Comparison of ENCODE assay signal across 28 cellular contexts in genomic region chr11:108853151-108853550, GRCh38.
DNase-seq lines count a peak whose midpoint lies in the region; ATAC-seq and TF ChIP-seq lines count a peak whose summit lies in the region.
"Had no signal": no experiment of that assay in that cellular context is flagged by ENCODE, and none has a peak within 500 bp of the region (broad histone marks: within the 10 kb centered on the region; RNA-seq: fewer than 3 reads in every experiment).

No MANE protein-coding gene starts in this region.

- H3K27me3 Mint-ChIP-seq in activated CD4-positive, alpha-beta T cell treated with anti-CD3 and anti-CD28 coated beads, Interleukin-2, amount 10 ng/mL, durations not matched to agents 7 days and 5 days, result no peaks in the 10 kb centered on the region
- no peaks in the 10 kb centered on the region for H3K27me3 Mint-ChIP-seq in osteocyte (ENCODE audit: unreplicated experiment)
- H3K27me3 Mint-ChIP-seq: activated naive CD8-positive, alpha-beta T cell treated with anti-CD3 and anti-CD28 coated beads for 36 hours; CD4-positive, alpha-beta memory T cell had no signal

- H2AFZ ChIP-seq in MM.1S (ENCODE audit: low read length), result no peak overlapping the region
- H2AFZ ChIP-seq: GM23338 had no signal

- no peak for DNase-seq in activated CD4-positive, alpha-beta T cell treated with anti-CD3 and anti-CD28 coated beads, Interleukin-2, amount 10 ng/mL, durations not matched to agents 7 days and 5 days
- DNase-seq in activated CD4-positive, alpha-beta T cell treated with anti-CD3 and anti-CD28 coated beads, Interleukin-2, amount 50 U/mL, for 4 hours, result no peak
- DNase-seq in MM.1S (no peak), dorsolateral prefrontal cortex (no peak), osteocyte (ENCODE audit: extremely low spot score, unreplicated experiment) (no peak), upper lobe of left lung (no peak), HuH-7 (ENCODE audit: low spot score) (no peak)
- no peak for DNase-seq in NK-92 treated with Interleukin-12 subunit alpha and Interleukin-12 subunit beta, amount 100 ng/mL, for 24 hours (lab: John Stamatoyannopoulos, UW)
- DNase-seq: activated CD4-positive, alpha-beta T cell treated with anti-CD3 and anti-CD28 coated beads, Interleukin-2, amount 50 U/mL, for 48 hours; activated naive CD8-positive, alpha-beta T cell treated with anti-CD3 and anti-CD28 coated beads for 36 hours; CD4-positive, alpha-beta memory T cell; cerebellar nuclear complex; EL; left lung; NCI-H1092 treated with DMSO at 0.1 percent for 48 hours; NCI-H1930; NCI-H524; SHP77; stimulated activated CD4-positive, alpha-beta T cell treated with anti-CD3 and anti-CD28 coated beads, Interleukin-15, amount 100 ng/mL, for 24 hours; stimulated activated naive CD8-positive, alpha-beta T cell treated with anti-CD3 and anti-CD28 coated beads, Interleukin-15, Interleukin-2, amounts not matched to agents 100 U/mL and 50 U/mL, for 24 hours; T1000 had no signal

- H3K36me3 ChIP-seq in MM.1S (replicated peaks; ENCODE audit: insufficient read depth, low read length) (no peaks in the 10 kb centered on the region), upper lobe of left lung (no peaks in the 10 kb centered on the region)
- H3K36me3 ChIP-seq: left lung, thoracic aorta, vagina had no signal

- peaks cover 13% of the 10 kb centered on the region for H3K79me2 ChIP-seq in MM.1S (ENCODE audit: low read length)

- TF ChIP-seq CTCF in MM.1S (IDR thresholded peaks at IDR 0.05; ENCODE audit: low read length) (no peak), dorsolateral prefrontal cortex (IDR thresholded peaks at IDR 0.05 in 54 of 56, conservative IDR thresholded peaks at IDR 0.05 in 2 of 56; ENCODE audit: low read depth in 1 of 56, partially characterized antibody in 56 of 56) (no peak), osteocyte (IDR thresholded peaks at IDR 0.05) (no peak), upper lobe of left lung (IDR thresholded peaks at IDR 0.05) (no peak)

- ATAC-seq in upper lobe of left lung (ENCODE audit: low FRiP score in 2 of 2), result no peak
- ATAC-seq: left lung had no signal

- peak overlapping the region; percentile 89 for H3K4me2 ChIP-seq in MM.1S (ENCODE audit: low read depth, low read length)
- H3K4me2 ChIP-seq: GM23338 had no signal

- POLR2A ChIA-PET in activated CD4-positive, alpha-beta T cell treated with anti-CD3 and anti-CD28 coated beads, Interleukin-2, amount 10 ng/mL, durations not matched to agents 7 days and 5 days (lab: Charles Lee), result no interaction called here

- H3K4me3 ChIP-seq in MM.1S (ENCODE audit: low read length), result peak overlapping the region; percentile 47; the same call in 1 of the 2 replicates
- no peak overlapping the region for H3K4me3 ChIP-seq in dorsolateral prefrontal cortex
- H3K4me3 ChIP-seq in upper lobe of left lung, result no peak overlapping the region
- H3K4me3 ChIP-seq: GM23338, left lung, vagina had no signal

- 80 to 84% methylated on average over 4 of the region's 4 CpGs for WGBS in upper lobe of left lung, 2 donors

- H3K27ac ChIP-seq in MM.1S (ENCODE audit: low read length) (peak overlapping the region; percentile 85), dorsolateral prefrontal cortex (peak overlapping the region in 39 of 59 donors; percentile 2 to 84 (median 65)), upper lobe of left lung (no peak overlapping the region)
- H3K27ac ChIP-seq: 22Rv1, vagina had no signal

- H3K9ac ChIP-seq in MM.1S (ENCODE audit: low read length), result peak overlapping the region; percentile 34; the same call in 1 of the 2 replicates

- no peak overlapping the region for H3K4me3 Mint-ChIP-seq in activated CD4-positive, alpha-beta T cell treated with anti-CD3 and anti-CD28 coated beads, Interleukin-2, amount 10 ng/mL, durations not matched to agents 7 days and 5 days
- H3K4me3 Mint-ChIP-seq in osteocyte (ENCODE audit: unreplicated experiment), result no peak overlapping the region
- H3K4me3 Mint-ChIP-seq: GM23338, mesothelial cell of epicardium, neural crest cell, WTC11 had no signal

- H3K9me3 Mint-ChIP-seq in activated CD4-positive, alpha-beta T cell treated with anti-CD3 and anti-CD28 coated beads, Interleukin-2, amount 10 ng/mL, durations not matched to agents 7 days and 5 days, result no peaks in the 10 kb centered on the region
- no peaks in the 10 kb centered on the region for H3K9me3 Mint-ChIP-seq in osteocyte (ENCODE audit: unreplicated experiment)
- H3K9me3 Mint-ChIP-seq: activated naive CD8-positive, alpha-beta T cell treated with anti-CD3 and anti-CD28 coated beads for 36 hours; CD4-positive, alpha-beta memory T cell; GM23338; mesothelial cell of epicardium; neural crest cell; WTC11 had no signal

- no peak for TF ChIP-seq POLR2A in upper lobe of left lung (IDR thresholded peaks at IDR 0.05)

- intact Hi-C loops in dorsolateral prefrontal cortex (cut with DNase I), result no loop called here

- peaks cover 21% of the 10 kb centered on the region for H3F3A ChIP-seq in MM.1S (ENCODE audit: insufficient read depth, low read length)

- H3K9me3 ChIP-seq in MM.1S (replicated peaks; ENCODE audit: insufficient read depth, low read length) (no peaks in the 10 kb centered on the region), upper lobe of left lung (no peaks in the 10 kb centered on the region)
- H3K9me3 ChIP-seq: left lung, thoracic aorta, vagina had no signal

- H3K4me1 ChIP-seq in MM.1S (ENCODE audit: low read length) (peaks cover 12% of the 10 kb centered on the region), upper lobe of left lung (peaks cover 0 to 9% (median 7%) of the 10 kb centered on the region in 4 donors)

- no peaks in the 10 kb centered on the region for H4K20me1 ChIP-seq in MM.1S (ENCODE audit: insufficient read depth, low read length)

- peaks cover 32% of the 10 kb centered on the region for H3K4me1 Mint-ChIP-seq in activated CD4-positive, alpha-beta T cell treated with anti-CD3 and anti-CD28 coated beads, Interleukin-2, amount 10 ng/mL, durations not matched to agents 7 days and 5 days
- H3K4me1 Mint-ChIP-seq in osteocyte (ENCODE audit: unreplicated experiment), result peaks cover 30% of the 10 kb centered on the region
- H3K4me1 Mint-ChIP-seq: WTC11 had no signal

- H3K9me2 ChIP-seq in MM.1S (replicated peaks; ENCODE audit: insufficient read depth, low read length), result no peaks in the 10 kb centered on the region

- CTCF ChIA-PET in activated CD4-positive, alpha-beta T cell treated with anti-CD3 and anti-CD28 coated beads, Interleukin-2, amount 10 ng/mL, durations not matched to agents 7 days and 5 days (lab: Charles Lee), result interaction anchor here (0.6 to 1.0 kb wide), 2 partner anchors 10 to 148 kb away, joined by 3 to 5 read pairs; no protein-coding TSS in a partner anchor

- TF ChIP-seq EP300 in upper lobe of left lung (IDR thresholded peaks at IDR 0.05), result no peak

- peaks cover 7% of the 10 kb centered on the region for H3K36me3 Mint-ChIP-seq in activated CD4-positive, alpha-beta T cell treated with anti-CD3 and anti-CD28 coated beads, Interleukin-2, amount 10 ng/mL, durations not matched to agents 7 days and 5 days (ENCODE audit: low read depth)
- H3K36me3 Mint-ChIP-seq in osteocyte (ENCODE audit: unreplicated experiment), result peaks cover 4% of the 10 kb centered on the region
- H3K36me3 Mint-ChIP-seq: mesothelial cell of epicardium, WTC11 had no signal

- H3K27ac Mint-ChIP-seq in activated CD4-positive, alpha-beta T cell treated with anti-CD3 and anti-CD28 coated beads, Interleukin-2, amount 10 ng/mL, durations not matched to agents 7 days and 5 days, result peak overlapping the region; percentile 96
- peak overlapping the region; percentile 67 for H3K27ac Mint-ChIP-seq in osteocyte (ENCODE audit: unreplicated experiment)
- H3K27ac Mint-ChIP-seq: GM23338, mesothelial cell of epicardium had no signal

- H3K27me3 ChIP-seq in MM.1S (replicated peaks; ENCODE audit: insufficient read depth, low read length) (no peaks in the 10 kb centered on the region), dorsolateral prefrontal cortex (no peaks in the 10 kb centered on the region), upper lobe of left lung (no peaks in the 10 kb centered on the region)
- H3K27me3 ChIP-seq: left lung, vagina had no signal

Comparison
In these comparisons a context has a peak if more than half of its experiments do, and no peak if none do; other contexts are left out.
1. H3K27ac ChIP-seq: peak in MM.1S (single experiment) and dorsolateral prefrontal cortex (39 of 59); none in upper lobe of left lung (0 of 4).